17 cellular contexts compared by ENCODE assay signal in the genomic region with DNA sequence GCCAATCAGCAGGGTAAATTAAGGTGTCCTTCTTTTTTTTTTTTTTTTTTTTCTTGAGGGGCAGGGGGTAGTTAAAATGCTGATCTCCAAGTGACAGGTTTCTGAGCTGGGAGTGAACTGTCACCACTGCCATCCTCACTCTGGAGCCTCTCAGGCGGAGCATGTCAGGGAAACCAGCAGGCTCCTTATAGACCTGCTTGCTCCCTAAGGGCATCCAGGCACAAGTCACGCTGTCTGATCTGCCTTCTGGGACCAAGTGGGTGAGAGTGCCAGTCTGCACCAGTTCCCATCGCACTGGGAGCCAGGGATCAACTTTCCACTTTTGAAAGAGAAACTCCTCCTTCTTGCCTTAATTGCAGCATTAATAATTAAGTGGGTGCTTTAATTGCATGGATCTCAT.
DNase-seq lines count a peak whose midpoint lies in the region; ATAC-seq lines count a peak whose summit lies in the region.
"Had no signal": no experiment of that assay in that cellular context is flagged by ENCODE, and none has a peak within 500 bp of the region (broad histone marks: within the 10 kb centered on the region; RNA-seq: fewer than 3 reads in every experiment).

No MANE protein-coding gene starts in this region.

- H3K27me3 Mint-ChIP-seq in T-cell, result peaks cover 0 to 3% of the 10 kb centered on the region in 2 donors

- H3K36me3 Mint-ChIP-seq in T-cell, result no peaks in the 10 kb centered on the region

- CTCF ChIA-PET in T-cell (lab: Charles Lee), result interaction anchor here in 1 of 2 donors (0.6 kb wide), 1 partner anchor 470 kb away, joined by 7 read pairs; no protein-coding TSS in a partner anchor

- H3K9me3 Mint-ChIP-seq in T-cell, result no peaks in the 10 kb centered on the region

- ATAC-seq in HG02571 (IDR thresholded peaks at IDR 0.05; ENCODE audit: unreplicated experiment), result no peak
- no peak for ATAC-seq in T-cell (replicated peaks in 1 of 4)

- peak; percentile 15 for DNase-seq in DMS79 (lab: John Stamatoyannopoulos, UW)
- DNase-seq in NCI-H1105 treated with DMSO at 0.1 percent for 48 hours (lab: John Stamatoyannopoulos, UW), result peak; percentile 55
- DNase-seq in NCI-H524 (lab: John Stamatoyannopoulos, UW), result peak; percentile 69 to 80
- DNase-seq in islet precursor cell, result peak; percentile 23
- no peak for DNase-seq in T-cell
- no peak for DNase-seq in GM19238 (ENCODE audit: insufficient read length, low spot score)
- DNase-seq: BE2C, DMS 273 treated with DMSO at 0.1 percent for 48 hours, GDM1, Kasumi-1, NCI-H146, NCI-H2029, NCI-H774, OCI-M1, SJCRH30, T-helper 1 cell had no signal

- no peak overlapping the region for H3K4me3 Mint-ChIP-seq in T-cell

- H3K4me1 Mint-ChIP-seq in T-cell, result no peaks in the 10 kb centered on the region

- POLR2A ChIA-PET in T-cell (lab: Charles Lee), result no interaction called here

- H3K27ac Mint-ChIP-seq in T-cell, result no peak overlapping the region

Comparison
In these comparisons a context has a peak if more than half of its experiments do, and no peak if none do; other contexts are left out.
1. DNase-seq: peak in DMS79 (single experiment), NCI-H1105 treated with DMSO at 0.1 percent for 48 hours (single experiment), NCI-H524 (2 of 2) and islet precursor cell (single experiment); none in T-cell (0 of 34) and GM19238 (single experiment).